ENCODE assay signal across 17 cellular contexts in genomic region chr15:100096700-100097099, GRCh38.
A peak's percentile ranks its signal among the peaks of the same experiment; 100 is the strongest.
DNase-seq lines count a peak whose midpoint lies in the region; ATAC-seq and TF ChIP-seq lines count a peak whose summit lies in the region.
"Had no signal": no experiment of that assay in that cellular context is flagged by ENCODE, and none has a peak within 500 bp of the region (broad histone marks: within the 10 kb centered on the region; RNA-seq: fewer than 3 reads in every experiment).

No MANE protein-coding gene starts in this region.

- no peaks in the 10 kb centered on the region for H3K9me3 Mint-ChIP-seq in activated CD8-positive, alpha-beta memory T cell treated with anti-CD3 and anti-CD28 coated beads, Interleukin-2, amount 10 ng/mL, durations not matched to agents 7 days and 5 days (ENCODE audit: low read depth)
- no peaks in the 10 kb centered on the region for H3K9me3 Mint-ChIP-seq in activated naive CD8-positive, alpha-beta T cell treated with anti-CD3 and anti-CD28 coated beads, Interleukin-2, amount 50 U/mL, for 24 hours
- H3K9me3 Mint-ChIP-seq: CD4-positive, CD25-positive, alpha-beta regulatory T cell had no signal

- no peak overlapping the region for H3K27ac ChIP-seq in coronary artery
- no peak overlapping the region for H3K27ac ChIP-seq in lung (ENCODE audit: low read depth in 1 of 2, low read length in 1 of 2)
- H3K27ac ChIP-seq in vagina: no peak overlapping the region
- H3K27ac ChIP-seq: BLaER1 treated with 17β-estradiol and CSF1 and Interleukin-3, amounts not matched to agents 10 nM and 100 nM; HL-60 had no signal

- 82 to 86% methylated on average over 4 of the region's 4 CpGs for WGBS in lung, 2 donors

- no peaks in the 10 kb centered on the region for H3K36me3 Mint-ChIP-seq in activated CD8-positive, alpha-beta memory T cell treated with anti-CD3 and anti-CD28 coated beads, Interleukin-2, amount 10 ng/mL, durations not matched to agents 7 days and 5 days
- no peaks in the 10 kb centered on the region for H3K36me3 Mint-ChIP-seq in activated naive CD8-positive, alpha-beta T cell treated with anti-CD3 and anti-CD28 coated beads, Interleukin-2, amount 50 U/mL, for 24 hours (ENCODE audit: low read depth)

- H3K27me3 ChIP-seq in lung (ENCODE audit: control insufficient read depth, insufficient read depth) (no peaks in the 10 kb centered on the region), vagina (no peaks in the 10 kb centered on the region)

- CTCF ChIA-PET in activated CD8-positive, alpha-beta memory T cell treated with anti-CD3 and anti-CD28 coated beads, Interleukin-2, amount 10 ng/mL, durations not matched to agents 7 days and 5 days (lab: Charles Lee): no interaction called here

- H3K4me1 Mint-ChIP-seq in activated CD8-positive, alpha-beta memory T cell treated with anti-CD3 and anti-CD28 coated beads, Interleukin-2, amount 10 ng/mL, durations not matched to agents 7 days and 5 days: peaks cover 5% of the 10 kb centered on the region
- no peaks in the 10 kb centered on the region for H3K4me1 Mint-ChIP-seq in activated naive CD8-positive, alpha-beta T cell treated with anti-CD3 and anti-CD28 coated beads, Interleukin-2, amount 50 U/mL, for 24 hours
- H3K4me1 Mint-ChIP-seq: CD4-positive, CD25-positive, alpha-beta regulatory T cell had no signal

- DNase-seq in activated CD8-positive, alpha-beta memory T cell treated with anti-CD3 and anti-CD28 coated beads, Interleukin-2, amount 10 ng/mL, durations not matched to agents 7 days and 5 days: peak; percentile 25
- DNase-seq in activated CD8-positive, alpha-beta memory T cell treated with anti-CD3 and anti-CD28 coated beads for 24 hours: no peak
- DNase-seq in coronary artery (ENCODE audit: low spot score) (peak; percentile 29), lung (ENCODE audit: low spot score) (peak; percentile 11), vagina (ENCODE audit: extremely low spot score in 2 of 2) (peak; percentile 28 to 47), cerebellar nuclear complex (lab: John Stamatoyannopoulos, UW) (no peak)
- DNase-seq in activated naive CD8-positive, alpha-beta T cell treated with anti-CD3 and anti-CD28 coated beads, Interleukin-2, amount 50 U/mL, for 24 hours: no peak
- DNase-seq: 8988T; AML-193; CD4-positive, CD25-positive, alpha-beta regulatory T cell; DMS 273 treated with DMSO at 0.1 percent for 48 hours; HCEC 1CT; HFFc6 had no signal

- no peak overlapping the region for H3K4me3 ChIP-seq in coronary artery
- no peak overlapping the region for H3K4me3 ChIP-seq in lung
- H3K4me3 ChIP-seq in vagina: no peak overlapping the region
- H3K4me3 ChIP-seq: BLaER1 treated with 17β-estradiol and CSF1 and Interleukin-3, amounts not matched to agents 10 nM and 100 nM; GM12878 had no signal

- H3K4me3 Mint-ChIP-seq in activated CD8-positive, alpha-beta memory T cell treated with anti-CD3 and anti-CD28 coated beads, Interleukin-2, amount 10 ng/mL, durations not matched to agents 7 days and 5 days: no peak overlapping the region
- H3K4me3 Mint-ChIP-seq in activated naive CD8-positive, alpha-beta T cell treated with anti-CD3 and anti-CD28 coated beads, Interleukin-2, amount 50 U/mL, for 24 hours: no peak overlapping the region
- H3K4me3 Mint-ChIP-seq: CD4-positive, CD25-positive, alpha-beta regulatory T cell; HFFc6 had no signal

- no peak for ATAC-seq in activated CD8-positive, alpha-beta memory T cell treated with anti-CD3 and anti-CD28 coated beads, Interleukin-2, amount 10 ng/mL, durations not matched to agents 7 days and 5 days
- ATAC-seq in lung (ENCODE audit: insufficient read depth, low FRiP score) (no peak), HG03280 (IDR thresholded peaks at IDR 0.05; ENCODE audit: unreplicated experiment) (no peak)
- ATAC-seq in activated naive CD8-positive, alpha-beta T cell treated with anti-CD3 and anti-CD28 coated beads, Interleukin-2, amount 50 U/mL, for 24 hours: no peak
- ATAC-seq: GM12878 had no signal

- intact Hi-C loops in vagina (cut with DNase I): no loop called here

- H3K36me3 ChIP-seq in lung (ENCODE audit: control insufficient read depth in 2 of 2, insufficient read depth in 2 of 2, low read length in 2 of 2) (no peaks in the 10 kb centered on the region), vagina (no peaks in the 10 kb centered on the region)

- H3K9me3 ChIP-seq in lung (ENCODE audit: control insufficient read depth in 2 of 2, insufficient read depth in 1 of 2, low read length in 1 of 2) (peaks cover 0 to 6% of the 10 kb centered on the region in 2 donors), vagina (no peaks in the 10 kb centered on the region)
- H3K9me3 ChIP-seq: BLaER1 treated with 17β-estradiol and CSF1 and Interleukin-3, amounts not matched to agents 10 nM and 100 nM had no signal

- no peak for TF ChIP-seq POLR2A in vagina (IDR thresholded peaks at IDR 0.05)

- H3K4me1 ChIP-seq in lung (ENCODE audit: control insufficient read depth in 2 of 2, insufficient read depth in 2 of 2, low read length in 2 of 2) (no peaks in the 10 kb centered on the region), vagina (no peaks in the 10 kb centered on the region)

- H3K27me3 Mint-ChIP-seq in activated CD8-positive, alpha-beta memory T cell treated with anti-CD3 and anti-CD28 coated beads, Interleukin-2, amount 10 ng/mL, durations not matched to agents 7 days and 5 days: no peaks in the 10 kb centered on the region
- no peaks in the 10 kb centered on the region for H3K27me3 Mint-ChIP-seq in activated naive CD8-positive, alpha-beta T cell treated with anti-CD3 and anti-CD28 coated beads, Interleukin-2, amount 50 U/mL, for 24 hours
- H3K27me3 Mint-ChIP-seq: CD4-positive, CD25-positive, alpha-beta regulatory T cell had no signal

- TF ChIP-seq CTCF in coronary artery (IDR thresholded peaks at IDR 0.05): no peak
- no peak for TF ChIP-seq CTCF in lung (IDR thresholded peaks at IDR 0.05; ENCODE audit: control extremely low read depth, extremely low read depth)
- TF ChIP-seq CTCF in vagina (IDR thresholded peaks at IDR 0.05): no peak

- no peak overlapping the region for H3K27ac Mint-ChIP-seq in activated CD8-positive, alpha-beta memory T cell treated with anti-CD3 and anti-CD28 coated beads, Interleukin-2, amount 10 ng/mL, durations not matched to agents 7 days and 5 days
- no peak overlapping the region for H3K27ac Mint-ChIP-seq in activated naive CD8-positive, alpha-beta T cell treated with anti-CD3 and anti-CD28 coated beads, Interleukin-2, amount 50 U/mL, for 24 hours
- H3K27ac Mint-ChIP-seq: HFFc6 had no signal

Comparison
In these comparisons a context has a peak if more than half of its experiments do, and no peak if none do; other contexts are left out.
1. DNase-seq: peak in activated CD8-positive, alpha-beta memory T cell treated with anti-CD3 and anti-CD28 coated beads, Interleukin-2, amount 10 ng/mL, durations not matched to agents 7 days and 5 days (single experiment), coronary artery (single experiment), lung (single experiment) and vagina (2 of 2); none in activated CD8-positive, alpha-beta memory T cell treated with anti-CD3 and anti-CD28 coated beads for 24 hours (single experiment), cerebellar nuclear complex (0 of 2) and activated naive CD8-positive, alpha-beta T cell treated with anti-CD3 and anti-CD28 coated beads, Interleukin-2, amount 50 U/mL, for 24 hours (single experiment).